ENCODE assay signal across 1 cellular context in genomic region chr12:3134526-3135135, GRCh38.
TF ChIP-seq lines count a peak whose summit lies in the region.

No MANE protein-coding gene starts in this region.

TF ChIP-seq in liver, 16 proteins besides CTCF, POLR2A, EP300 and RAD21 (continued from another document):
- TF ChIP-seq REST (IDR thresholded peaks at IDR 0.05) (no peak), MAX (IDR thresholded peaks at IDR 0.05) (no peak)
